8 cellular contexts compared by ENCODE assay signal in the genomic region with DNA sequence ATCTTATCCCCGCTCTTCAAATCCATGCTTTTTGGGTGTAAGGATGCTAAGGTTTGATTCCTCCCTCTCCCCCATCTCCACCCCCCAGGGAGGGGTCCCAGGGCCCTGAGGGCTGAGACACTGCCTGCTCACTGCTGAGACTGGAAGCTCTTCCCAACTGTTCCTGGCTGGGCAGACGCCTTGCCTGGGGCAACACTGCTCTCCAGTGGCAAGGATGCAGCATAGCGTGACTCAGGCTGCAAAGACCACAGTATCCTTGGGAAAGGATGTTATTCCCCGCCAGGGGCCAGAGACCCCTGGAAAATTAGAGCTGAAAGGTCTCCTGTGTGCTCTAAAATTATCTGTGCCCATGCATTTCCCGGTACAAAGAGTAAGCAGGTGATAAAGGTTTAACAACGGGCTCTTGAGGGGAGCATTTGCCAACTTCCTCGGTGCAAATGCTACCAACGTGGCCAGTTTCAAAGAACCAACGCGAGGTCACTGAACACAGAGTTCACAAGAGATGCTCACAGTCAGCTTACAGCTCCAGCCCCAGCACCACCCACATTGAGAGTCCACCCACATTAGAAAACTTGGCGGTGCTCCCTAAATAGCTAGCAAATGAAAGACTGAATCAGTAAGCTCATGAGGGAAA.
DNase-seq lines count a peak whose midpoint lies in the region; ATAC-seq and TF ChIP-seq lines count a peak whose summit lies in the region.

No MANE protein-coding gene starts in this region.

- H3K36me3 Mint-ChIP-seq in MCF 10A (ENCODE audit: insufficient read depth, unreplicated experiment) (no peaks in the 10 kb centered on the region), type B pancreatic cell (no peaks in the 10 kb centered on the region)
- H3K36me3 Mint-ChIP-seq in activated T-cell treated with anti-CD3 and anti-CD28 coated beads, Interleukin-2, amount 50 U/mL, for 24 hours (ENCODE audit: low read depth): no peaks in the 10 kb centered on the region

- POLR2A ChIA-PET in MCF 10A (lab: Yijun Ruan, JAX): interaction anchor here (0.7 to 1.3 kb wide), 4 partner anchors 235 to 272 kb away, joined by 3 to 5 read pairs (median 3); partner anchors contain the start of gene NSG2

- H3K27ac Mint-ChIP-seq in MCF 10A (ENCODE audit: low read depth, unreplicated experiment) (no peak overlapping the region), type B pancreatic cell (no peak overlapping the region)
- no peak overlapping the region for H3K27ac Mint-ChIP-seq in activated T-cell treated with anti-CD3 and anti-CD28 coated beads, Interleukin-2, amount 50 U/mL, for 24 hours

- no peaks in the 10 kb centered on the region for H3K9me3 Mint-ChIP-seq in MCF 10A (ENCODE audit: unreplicated experiment)
- H3K9me3 Mint-ChIP-seq in type B pancreatic cell: peaks cover 4% of the 10 kb centered on the region
- H3K9me3 Mint-ChIP-seq in activated T-cell treated with anti-CD3 and anti-CD28 coated beads, Interleukin-2, amount 50 U/mL, for 24 hours: no peaks in the 10 kb centered on the region

- CTCF ChIA-PET in MCF 10A (lab: Yijun Ruan, JAX): interaction anchor here (0.5 to 20.8 kb wide), 87 partner anchors 8 to 1212 kb away, joined by 3 to 588 read pairs (median 4); partner anchors contain the start of gene NSG2

- no peaks in the 10 kb centered on the region for H3K36me3 ChIP-seq in kidney epithelial cell (ENCODE audit: control insufficient read depth, insufficient read depth, low read length)

- ATAC-seq in HG03571 (IDR thresholded peaks at IDR 0.05; ENCODE audit: unreplicated experiment) (no peak), GM19455 (IDR thresholded peaks at IDR 0.05; ENCODE audit: unreplicated experiment) (no peak)

- TF ChIP-seq CTCF in GM12875 (IDR thresholded peaks at IDR 0.05; ENCODE audit: borderline replicate concordance, insufficient read depth, low read depth, low read length) (peak; percentile 78), MCF 10A (IDR thresholded peaks at IDR 0.05; ENCODE audit: unreplicated experiment) (peak; percentile 97), kidney epithelial cell (IDR thresholded peaks at IDR 0.05; ENCODE audit: insufficient read depth, low read length, poor library complexity, severe bottlenecking) (peak; percentile 91), type B pancreatic cell (conservative IDR thresholded peaks at IDR 0.05) (peak; percentile 92)

- no peak overlapping the region for H3K4me3 ChIP-seq in GM12875 (ENCODE audit: low read depth, low read length)
- H3K4me3 ChIP-seq in kidney epithelial cell (ENCODE audit: low read depth, low read length): no peak overlapping the region

- intact Hi-C loops in MCF 10A (cut with micrococcal nuclease): loop anchor here (1.0 kb wide), 4 partner anchors 272 to 698 kb away; partner anchors contain the start of gene NSG2

- BruUV-seq in MCF 10A (replicated peaks; lab: Mats Ljungman, UMichigan): no TSS peak

- peaks cover 13% of the 10 kb centered on the region for H3K27me3 ChIP-seq in kidney epithelial cell (ENCODE audit: control insufficient read depth, insufficient read depth, low read length)

- H3K27me3 Mint-ChIP-seq in MCF 10A (ENCODE audit: insufficient read depth, unreplicated experiment): peaks cover 71% of the 10 kb centered on the region
- H3K27me3 Mint-ChIP-seq in type B pancreatic cell: peaks cover 65% of the 10 kb centered on the region
- peaks cover 57% of the 10 kb centered on the region for H3K27me3 Mint-ChIP-seq in activated T-cell treated with anti-CD3 and anti-CD28 coated beads, Interleukin-2, amount 50 U/mL, for 24 hours

- peak; percentile 65 for DNase-seq in NCI-H2196 (lab: John Stamatoyannopoulos, UW; ENCODE audit: unreplicated experiment)
- DNase-seq in MCF 10A (ENCODE audit: unreplicated experiment): peak; percentile 70
- DNase-seq in kidney epithelial cell (ENCODE audit: low read depth): no peak
- no peak for DNase-seq in type B pancreatic cell (ENCODE audit: extremely low spot score, unreplicated experiment)
- DNase-seq in activated T-cell treated with anti-CD3 and anti-CD28 coated beads, Interleukin-2, amount 50 U/mL, for 24 hours: no peak

- H3K4me3 Mint-ChIP-seq in MCF 10A (ENCODE audit: unreplicated experiment) (no peak overlapping the region), type B pancreatic cell (no peak overlapping the region)
- H3K4me3 Mint-ChIP-seq in activated T-cell treated with anti-CD3 and anti-CD28 coated beads, Interleukin-2, amount 50 U/mL, for 24 hours: no peak overlapping the region

- H3K4me1 Mint-ChIP-seq in MCF 10A (ENCODE audit: insufficient read depth, unreplicated experiment) (no peaks in the 10 kb centered on the region), type B pancreatic cell (ENCODE audit: unreplicated experiment) (peaks cover 4% of the 10 kb centered on the region)
- no peaks in the 10 kb centered on the region for H3K4me1 Mint-ChIP-seq in activated T-cell treated with anti-CD3 and anti-CD28 coated beads, Interleukin-2, amount 50 U/mL, for 24 hours (ENCODE audit: low read depth)

Comparison
In these comparisons a context has a peak if more than half of its experiments do, and no peak if none do; other contexts are left out.
1. DNase-seq: peak in NCI-H2196 (single experiment) and MCF 10A (single experiment); none in kidney epithelial cell (single experiment), type B pancreatic cell (single experiment) and activated T-cell treated with anti-CD3 and anti-CD28 coated beads, Interleukin-2, amount 50 U/mL, for 24 hours (single experiment).
2. Peak in every context shown above with its lines, with median percentiles within 50 percentile points of each other: CTCF ChIP-seq.